Comparison of ENCODE assay signal across 17 cellular contexts in the genomic region with DNA sequence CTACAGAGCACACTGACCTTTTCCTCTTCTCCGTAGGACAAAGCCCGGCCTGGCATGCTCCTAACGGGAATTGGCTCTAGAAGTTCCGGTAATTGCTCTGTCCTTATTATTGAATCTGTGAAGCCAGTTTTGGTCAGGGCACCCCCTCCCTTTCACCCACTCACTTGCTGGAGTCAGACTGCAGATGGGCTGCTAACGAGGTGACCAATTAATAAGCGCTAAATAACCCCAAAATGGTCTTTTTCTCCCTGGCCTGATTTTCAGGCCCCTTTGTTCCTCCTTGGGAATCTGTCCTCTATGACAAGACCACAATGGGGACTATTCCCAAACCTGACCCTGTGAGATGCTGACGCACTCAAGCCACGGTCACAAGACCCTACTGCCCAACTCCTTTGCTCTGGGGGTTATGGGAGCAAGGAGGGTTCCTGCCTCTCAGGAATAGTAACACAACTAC.
DNase-seq lines count a peak whose midpoint lies in the region; ATAC-seq lines count a peak whose summit lies in the region.
"Had no signal": no experiment of that assay in that cellular context is flagged by ENCODE, and none has a peak within 500 bp of the region (broad histone marks: within the 10 kb centered on the region; RNA-seq: fewer than 3 reads in every experiment).

No MANE protein-coding gene starts in this region.

- no peaks in the 10 kb centered on the region for H3K9me3 ChIP-seq in MG63

- ATAC-seq in HG03108 (IDR thresholded peaks at IDR 0.05; ENCODE audit: unreplicated experiment), result no peak

- H3K4me3 ChIP-seq in MG63, result no peak overlapping the region
- H3K4me3 ChIP-seq: BLaER1 treated with 17β-estradiol and CSF1 and Interleukin-3, amounts not matched to agents 10 nM and 100 nM had no signal

- no peaks in the 10 kb centered on the region for H3K27me3 ChIP-seq in MG63
- H3K27me3 ChIP-seq: BLaER1 treated with 17β-estradiol and CSF1 and Interleukin-3, amounts not matched to agents 10 nM and 100 nM had no signal

- DNase-seq in amygdala (lab: John Stamatoyannopoulos, UW) (peak in 45 of 56 donors; percentile 13 to 86 (median 53)), ecto neural progenitor cell (ENCODE audit: low spot score) (peak; percentile 32), medulla oblongata (ENCODE audit: extremely low spot score) (peak; percentile 35), putamen (ENCODE audit: low spot score) (peak; percentile 68), MG63 (no peak), NCI-H1930 (lab: John Stamatoyannopoulos, UW) (no peak)
- DNase-seq in effector CD8-positive, alpha-beta T cell (lab: John Stamatoyannopoulos, UW), result no peak
- DNase-seq: CD8-positive, alpha-beta memory T cell; DMS79; H9; NCI-H1048; NCI-H2107; NCI-H345; NCI-H526 treated with DMSO at 0.1 percent for 48 hours; NK-92 treated with Interleukin-12 subunit alpha and Interleukin-12 subunit beta, amount 100 ng/mL, for 24 hours had no signal

- H3K36me3 ChIP-seq in MG63, result no peaks in the 10 kb centered on the region
- H3K36me3 ChIP-seq: BLaER1 treated with 17β-estradiol and CSF1 and Interleukin-3, amounts not matched to agents 10 nM and 100 nM had no signal

Comparison
In these comparisons a context has a peak if more than half of its experiments do, and no peak if none do; other contexts are left out.
1. DNase-seq: peak in amygdala (45 of 56), ecto neural progenitor cell (single experiment), medulla oblongata (single experiment) and putamen (single experiment); none in MG63 (single experiment), NCI-H1930 (0 of 2) and effector CD8-positive, alpha-beta T cell (single experiment).